In the genomic region with DNA sequence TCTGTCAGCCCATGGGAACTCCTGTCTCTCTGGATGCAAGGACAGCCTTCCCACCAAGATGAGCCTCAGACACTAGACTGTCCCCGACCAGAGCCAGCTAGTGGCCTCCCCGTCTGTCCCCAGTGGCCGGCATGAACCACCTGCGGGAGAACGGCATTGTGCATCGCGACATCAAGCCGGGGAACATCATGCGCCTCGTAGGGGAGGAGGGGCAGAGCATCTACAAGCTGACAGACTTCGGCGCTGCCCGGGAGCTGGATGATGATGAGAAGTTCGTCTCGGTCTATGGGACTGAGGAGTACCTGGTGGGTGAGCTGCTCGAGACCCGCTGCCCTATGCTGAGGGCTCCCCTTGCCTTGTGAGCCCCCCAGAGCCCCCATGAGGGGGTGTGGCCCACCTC, we compare ENCODE assay signal across 21 cellular contexts. TPM values are rescaled to one million over a fixed set of nuclear protein-coding genes. Genes with fewer than 3 reads are reported as not detected.
A peak's percentile ranks its signal among the peaks of the same experiment; 100 is the strongest.
DNase-seq lines count a peak whose midpoint lies in the region; ATAC-seq and TF ChIP-seq lines count a peak whose summit lies in the region.
"Had no signal": no experiment of that assay in that cellular context is flagged by ENCODE, and none has a peak within 500 bp of the region (broad histone marks: within the 10 kb centered on the region; RNA-seq: fewer than 3 reads in every experiment).

No MANE protein-coding gene starts in this region.

- TF ChIP-seq CTCF in CD4-positive, alpha-beta T cell (IDR thresholded peaks at IDR 0.05), result no peak

- H3K27me3 ChIP-seq in CD4-positive, alpha-beta T cell (ENCODE audit: control insufficient read depth, insufficient read depth, low read length), result no peaks in the 10 kb centered on the region
- no peaks in the 10 kb centered on the region for H3K27me3 ChIP-seq in neuronal stem cell (ENCODE audit: control insufficient read depth in 3 of 3, insufficient read depth in 3 of 3, low read depth in 1 of 3, low read length in 3 of 3)

- H3K23ac ChIP-seq in neuronal stem cell (ENCODE audit: low read depth, low read length, poor library complexity), result no peak overlapping the region

- H2BK12ac ChIP-seq in neuronal stem cell (ENCODE audit: low read length), result no peak overlapping the region

- CTCF ChIA-PET in activated CD4-positive, alpha-beta memory T cell treated with anti-CD3 and anti-CD28 coated beads for 36 hours (lab: Charles Lee), result interaction anchor here (0.9 to 6.4 kb wide), 3 partner anchors 14 to 187 kb away, joined by 3 to 77 read pairs (median 4); no protein-coding TSS in a partner anchor
- CTCF ChIA-PET in activated CD4-positive, alpha-beta memory T cell treated with anti-CD3 and anti-CD28 coated beads, Interleukin-2, amount 10 ng/mL, durations not matched to agents 7 days and 5 days (lab: Charles Lee), result interaction anchor here (1.1 to 1.7 kb wide), 4 partner anchors 11 to 14 kb away, joined by 3 read pairs; no protein-coding TSS in a partner anchor
- CTCF ChIA-PET in CD4-positive, alpha-beta T cell (lab: Charles Lee), result no interaction called here

- no peak overlapping the region for H2AFZ ChIP-seq in neuronal stem cell (ENCODE audit: low read length)
- H2AFZ ChIP-seq: GM23338, PC-9 had no signal

- H3K36me3 Mint-ChIP-seq in activated CD4-positive, alpha-beta memory T cell treated with anti-CD3 and anti-CD28 coated beads for 36 hours, result peaks cover 38% of the 10 kb centered on the region
- peaks cover 87% of the 10 kb centered on the region for H3K36me3 Mint-ChIP-seq in activated CD4-positive, alpha-beta memory T cell treated with anti-CD3 and anti-CD28 coated beads, Interleukin-2, amount 10 ng/mL, durations not matched to agents 7 days and 5 days (ENCODE audit: low read depth)
- H3K36me3 Mint-ChIP-seq in CD4-positive, alpha-beta T cell (ENCODE audit: low read depth), result peaks cover 89% of the 10 kb centered on the region
- peaks cover 42% of the 10 kb centered on the region for H3K36me3 Mint-ChIP-seq in activated naive CD8-positive, alpha-beta T cell treated with anti-CD3 and anti-CD28 coated beads for 36 hours

- H2AK5ac ChIP-seq in neuronal stem cell (ENCODE audit: low read depth, low read length), result no peak overlapping the region

- H3K27me3 Mint-ChIP-seq in activated CD4-positive, alpha-beta memory T cell treated with anti-CD3 and anti-CD28 coated beads for 36 hours, result no peaks in the 10 kb centered on the region
- no peaks in the 10 kb centered on the region for H3K27me3 Mint-ChIP-seq in activated CD4-positive, alpha-beta memory T cell treated with anti-CD3 and anti-CD28 coated beads, Interleukin-2, amount 10 ng/mL, durations not matched to agents 7 days and 5 days
- H3K27me3 Mint-ChIP-seq in CD4-positive, alpha-beta T cell, result no peaks in the 10 kb centered on the region
- H3K27me3 Mint-ChIP-seq in activated naive CD8-positive, alpha-beta T cell treated with anti-CD3 and anti-CD28 coated beads for 36 hours, result no peaks in the 10 kb centered on the region

- no peaks in the 10 kb centered on the region for H3K36me3 ChIP-seq in neuronal stem cell (replicated peaks in 1 of 2; ENCODE audit: control insufficient read depth in 2 of 2, insufficient read depth in 2 of 2, low read length in 2 of 2)
- H3K36me3 ChIP-seq: HAP-1 had no signal

- DNase-seq in activated CD4-positive, alpha-beta memory T cell treated with anti-CD3 and anti-CD28 coated beads for 36 hours, result no peak
- no peak for DNase-seq in activated CD4-positive, alpha-beta memory T cell treated with anti-CD3 and anti-CD28 coated beads, Interleukin-2, amount 10 ng/mL, durations not matched to agents 7 days and 5 days
- no peak for DNase-seq in CD4-positive, alpha-beta T cell
- DNase-seq in activated naive CD8-positive, alpha-beta T cell treated with anti-CD3 and anti-CD28 coated beads for 36 hours, result no peak
- no peak for DNase-seq in neuronal stem cell (ENCODE audit: low spot score)
- DNase-seq in NCI-H1105 treated with DMSO at 0.1 percent for 48 hours (lab: John Stamatoyannopoulos, UW), result no peak
- no peak for DNase-seq in anterior cingulate cortex (lab: John Stamatoyannopoulos, UW)
- no peak for DNase-seq in SIG-M5 treated with dmso at 0.1 percent for 504 hours (lab: John Stamatoyannopoulos, UW; ENCODE audit: unreplicated experiment)
- DNase-seq: HFFc6, IMR-90, KG1, MM.1S, NCI-H1417, NCI-H1694, NCI-H2029 treated with DMSO at 0.1 percent for 48 hours, NCI-H446 treated with DMSO at 0.1 percent for 48 hours, NCI-H526, SHP77 had no signal

- H3K4me3 ChIP-seq in neuronal stem cell (ENCODE audit: low read length in 2 of 2), result no peak overlapping the region
- H3K4me3 ChIP-seq: GM23338, HAP-1, PC-9 had no signal

- no peak overlapping the region for H4K91ac ChIP-seq in neuronal stem cell (ENCODE audit: low read depth, low read length, poor library complexity)

- no peak for ATAC-seq in CD4-positive, alpha-beta T cell (ENCODE audit: poor library complexity)
- ATAC-seq: GM23338 had no signal

- H3K9me3 Mint-ChIP-seq in activated CD4-positive, alpha-beta memory T cell treated with anti-CD3 and anti-CD28 coated beads for 36 hours, result no peaks in the 10 kb centered on the region
- H3K9me3 Mint-ChIP-seq in activated CD4-positive, alpha-beta memory T cell treated with anti-CD3 and anti-CD28 coated beads, Interleukin-2, amount 10 ng/mL, durations not matched to agents 7 days and 5 days, result no peaks in the 10 kb centered on the region
- no peaks in the 10 kb centered on the region for H3K9me3 Mint-ChIP-seq in CD4-positive, alpha-beta T cell
- H3K9me3 Mint-ChIP-seq in activated naive CD8-positive, alpha-beta T cell treated with anti-CD3 and anti-CD28 coated beads for 36 hours, result no peaks in the 10 kb centered on the region
- H3K9me3 Mint-ChIP-seq: GM23338, HFFc6 had no signal

- no peak overlapping the region for H3K4me3 Mint-ChIP-seq in activated CD4-positive, alpha-beta memory T cell treated with anti-CD3 and anti-CD28 coated beads for 36 hours
- H3K4me3 Mint-ChIP-seq in activated CD4-positive, alpha-beta memory T cell treated with anti-CD3 and anti-CD28 coated beads, Interleukin-2, amount 10 ng/mL, durations not matched to agents 7 days and 5 days, result no peak overlapping the region
- no peak overlapping the region for H3K4me3 Mint-ChIP-seq in CD4-positive, alpha-beta T cell
- no peak overlapping the region for H3K4me3 Mint-ChIP-seq in activated naive CD8-positive, alpha-beta T cell treated with anti-CD3 and anti-CD28 coated beads for 36 hours
- H3K4me3 Mint-ChIP-seq: GM23338, HFFc6 had no signal

- peaks cover 62% of the 10 kb centered on the region for H3K4me1 Mint-ChIP-seq in activated CD4-positive, alpha-beta memory T cell treated with anti-CD3 and anti-CD28 coated beads for 36 hours (ENCODE audit: low read depth)
- peaks cover 40% of the 10 kb centered on the region for H3K4me1 Mint-ChIP-seq in activated CD4-positive, alpha-beta memory T cell treated with anti-CD3 and anti-CD28 coated beads, Interleukin-2, amount 10 ng/mL, durations not matched to agents 7 days and 5 days
- H3K4me1 Mint-ChIP-seq in CD4-positive, alpha-beta T cell (ENCODE audit: low read depth), result peaks cover 40% of the 10 kb centered on the region
- H3K4me1 Mint-ChIP-seq in activated naive CD8-positive, alpha-beta T cell treated with anti-CD3 and anti-CD28 coated beads for 36 hours, result peaks cover 53% of the 10 kb centered on the region

- H3K4me2 ChIP-seq in neuronal stem cell (ENCODE audit: insufficient read depth, low read length, poor library complexity, severe bottlenecking), result no peak overlapping the region
- H3K4me2 ChIP-seq: GM23338, PC-9 had no signal

- H3K4ac ChIP-seq in neuronal stem cell (ENCODE audit: low read length), result no peak overlapping the region

- no peak overlapping the region for H3K14ac ChIP-seq in neuronal stem cell (ENCODE audit: low read length)

- peak overlapping the region; percentile 7 for H3K18ac ChIP-seq in neuronal stem cell (ENCODE audit: low read length)

- H3K27ac Mint-ChIP-seq in activated CD4-positive, alpha-beta memory T cell treated with anti-CD3 and anti-CD28 coated beads for 36 hours, result peak overlapping the region; percentile 34
- no peak overlapping the region for H3K27ac Mint-ChIP-seq in activated CD4-positive, alpha-beta memory T cell treated with anti-CD3 and anti-CD28 coated beads, Interleukin-2, amount 10 ng/mL, durations not matched to agents 7 days and 5 days
- H3K27ac Mint-ChIP-seq in CD4-positive, alpha-beta T cell, result peak overlapping the region; percentile 33
- peak overlapping the region; percentile 67 for H3K27ac Mint-ChIP-seq in activated naive CD8-positive, alpha-beta T cell treated with anti-CD3 and anti-CD28 coated beads for 36 hours
- H3K27ac Mint-ChIP-seq: GM23338, HFFc6 had no signal

- intact Hi-C loops in activated CD4-positive, alpha-beta memory T cell treated with anti-CD3 and anti-CD28 coated beads for 36 hours (cut with micrococcal nuclease), result loop anchor here (10.0 kb wide), 1 partner anchor 449 kb away; the partner anchor contains the start of gene FCMR
- intact Hi-C loops in CD4-positive, alpha-beta T cell (cut with DNase I, micrococcal nuclease), result loop anchor here (5.0 to 10.0 kb wide), 3 partner anchors 106 to 509 kb away; no protein-coding TSS in a partner anchor

- H3K79me1 ChIP-seq in neuronal stem cell (ENCODE audit: low read depth, low read length), result no peaks in the 10 kb centered on the region

- POLR2A ChIA-PET in activated CD4-positive, alpha-beta memory T cell treated with anti-CD3 and anti-CD28 coated beads for 36 hours (lab: Charles Lee), result no interaction called here
- POLR2A ChIA-PET in activated CD4-positive, alpha-beta memory T cell treated with anti-CD3 and anti-CD28 coated beads, Interleukin-2, amount 10 ng/mL, durations not matched to agents 7 days and 5 days (lab: Charles Lee), result interaction anchor here (1.1 kb wide), 1 partner anchor 11 kb away, joined by 3 read pairs; no protein-coding TSS in a partner anchor
- POLR2A ChIA-PET in CD4-positive, alpha-beta T cell (lab: Charles Lee), result no interaction called here

- no peak overlapping the region for H3K27ac ChIP-seq in CD4-positive, alpha-beta T cell (ENCODE audit: low read depth, low read length)
- no peak overlapping the region for H3K27ac ChIP-seq in neuronal stem cell (replicated peaks; ENCODE audit: low read length)
- H3K27ac ChIP-seq: PC-9 had no signal

- no peak overlapping the region for H2BK15ac ChIP-seq in neuronal stem cell (ENCODE audit: low read length)

- H2BK5ac ChIP-seq in neuronal stem cell (ENCODE audit: low read length), result no peak overlapping the region

- no peak overlapping the region for H2BK120ac ChIP-seq in neuronal stem cell (ENCODE audit: low read depth, low read length)

- H4K8ac ChIP-seq in neuronal stem cell (ENCODE audit: low read depth, low read length), result no peak overlapping the region

- H3K9me3 ChIP-seq in CD4-positive, alpha-beta T cell (ENCODE audit: control insufficient read depth, low read length), result no peaks in the 10 kb centered on the region
- H3K9me3 ChIP-seq in neuronal stem cell (replicated peaks in 1 of 2; ENCODE audit: control insufficient read depth in 2 of 2, insufficient read depth in 1 of 2, low read depth in 1 of 2, low read length in 2 of 2), result no peaks in the 10 kb centered on the region
- H3K9me3 ChIP-seq: HAP-1 had no signal

- no peak overlapping the region for H3K9ac ChIP-seq in neuronal stem cell (ENCODE audit: low read depth, low read length, poor library complexity)

- WGBS in neuronal stem cell (ENCODE audit: extremely low coverage in 2 of 2, insufficient read length in 2 of 2, insufficient replicate concordance in 1 of 2), 2 donors, result no CpG with 5 or more reads among the region's 17 CpGs

- H3K4me1 ChIP-seq in neuronal stem cell (ENCODE audit: control insufficient read depth in 2 of 2, insufficient read depth in 1 of 2, low read depth in 1 of 2, low read length in 2 of 2), result peaks cover 16 to 18% of the 10 kb centered on the region in 2 donors

RNA-seq across cellular contexts. Expression of gene IKBKE, which starts 5.8 kb away (rescaled TPM):
- total RNA-seq in activated CD4-positive, alpha-beta memory T cell treated with anti-CD3 and anti-CD28 coated beads for 36 hours, result 10 to 100 TPM; 18.4 to 19.4 TPM
- total RNA-seq in activated CD4-positive, alpha-beta memory T cell treated with anti-CD3 and anti-CD28 coated beads, Interleukin-2, amount 10 ng/mL, durations not matched to agents 7 days and 5 days, result 10 to 100 TPM; 61.8 to 63.6 TPM
- total RNA-seq in CD4-positive, alpha-beta T cell, result 10 to 100 TPM; 27.9 to 29.8 TPM
- total RNA-seq in activated naive CD8-positive, alpha-beta T cell treated with anti-CD3 and anti-CD28 coated beads for 36 hours, result 10 to 100 TPM; 18.7 to 19.8 TPM
- polyA plus RNA-seq in neuronal stem cell (2013, experiment 1 of 2), result 0.49 TPM
- polyA plus RNA-seq in neuronal stem cell (2013, experiment 2 of 2), result 0.47 TPM

RNA-seq across cellular contexts. Expression of gene RASSF5, which starts 31.3 kb away (rescaled TPM):
- total RNA-seq in activated CD4-positive, alpha-beta memory T cell treated with anti-CD3 and anti-CD28 coated beads for 36 hours, result 100 to 1,000 TPM; 203 TPM
- total RNA-seq in activated CD4-positive, alpha-beta memory T cell treated with anti-CD3 and anti-CD28 coated beads, Interleukin-2, amount 10 ng/mL, durations not matched to agents 7 days and 5 days, result 100 to 1,000 TPM; 213 to 216 TPM
- 100 to 1,000 TPM; 153 to 156 TPM for total RNA-seq in CD4-positive, alpha-beta T cell
- 100 to 1,000 TPM; 223 to 226 TPM for total RNA-seq in activated naive CD8-positive, alpha-beta T cell treated with anti-CD3 and anti-CD28 coated beads for 36 hours
- 0.50 TPM for polyA plus RNA-seq in neuronal stem cell (2013, experiment 1 of 2)
- 0.51 TPM for polyA plus RNA-seq in neuronal stem cell (2013, experiment 2 of 2)
